Comparison of ENCODE assay signal across 1 cellular context in genomic region chr12:111600296-111600562, GRCh38.
TF ChIP-seq lines count a peak whose summit lies in the region.

No MANE protein-coding gene starts in this region.

TF ChIP-seq in HepG2, 621 proteins besides CTCF, POLR2A, EP300 and RAD21 (continued from another document):
- TF ChIP-seq, protein P1, sequence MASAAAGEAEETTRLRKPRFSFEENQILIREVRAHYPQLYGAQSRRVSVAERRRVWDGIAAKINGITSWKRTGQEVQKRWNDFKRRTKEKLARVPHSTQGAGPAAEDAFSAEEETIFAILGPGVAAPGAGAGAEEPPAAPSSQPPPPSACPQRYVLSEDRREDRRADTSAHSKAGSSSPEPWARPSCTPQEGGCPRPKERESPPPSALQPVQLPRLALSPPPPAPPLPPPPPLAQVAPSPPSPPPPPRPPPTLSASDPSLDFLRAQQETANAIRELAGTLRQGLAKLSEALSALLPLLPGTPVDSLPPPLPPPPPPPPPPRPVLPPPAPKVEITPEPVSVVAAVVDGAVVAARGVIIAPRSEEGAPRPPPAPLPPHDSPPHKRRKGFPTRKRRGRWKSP (CRISPR knock-in tag; IDR thresholded peaks at IDR 0.05), result peak; percentile 2; the same call in 1 of the 2 replicates
- TF ChIP-seq ZMYM2 (CRISPR knock-in tag; IDR thresholded peaks at IDR 0.05) (no peak), CEBPG (CRISPR knock-in tag; IDR thresholded peaks at IDR 0.05) (no peak), MXI1 (IDR thresholded peaks at IDR 0.05; ENCODE audit: borderline replicate concordance, low read depth, low read length) (0 out of 3 replicates have a peak, but pooled peaks have one; percentile 24), CREB1 (IDR thresholded peaks at IDR 0.05) (no peak), CREB1 (CRISPR knock-in tag; IDR thresholded peaks at IDR 0.05) (no peak), KLF11 (CRISPR knock-in tag; IDR thresholded peaks at IDR 0.05) (0 out of 2 replicates have a peak, but pooled peaks have one; percentile 25), NKX3-1 (CRISPR knock-in tag; IDR thresholded peaks at IDR 0.05) (no peak), ZBED4 (CRISPR knock-in tag; IDR thresholded peaks at IDR 0.05; ENCODE audit: borderline replicate concordance) (no peak), ZNF350 (CRISPR knock-in tag; IDR thresholded peaks at IDR 0.05; ENCODE audit: borderline replicate concordance, low read depth) (no peak), ZNF446 (CRISPR knock-in tag; IDR thresholded peaks at IDR 0.05) (no peak), SRY (CRISPR knock-in tag; IDR thresholded peaks at IDR 0.05) (no peak), RBAK (CRISPR knock-in tag; IDR thresholded peaks at IDR 0.05) (no peak), PCBP1 (IDR thresholded peaks at IDR 0.05; ENCODE audit: borderline replicate concordance, low read depth, low read length) (no peak), RXRA (CRISPR knock-in tag; IDR thresholded peaks at IDR 0.05) (no peak), REXO4 (CRISPR knock-in tag; IDR thresholded peaks at IDR 0.05; ENCODE audit: borderline replicate concordance) (no peak), ZNF674 (CRISPR knock-in tag; IDR thresholded peaks at IDR 0.05; ENCODE audit: low read depth) (no peak), ZNF784 (CRISPR knock-in tag; IDR thresholded peaks at IDR 0.05; ENCODE audit: borderline replicate concordance) (no peak), GFI1 (CRISPR knock-in tag; IDR thresholded peaks at IDR 0.05; ENCODE audit: borderline replicate concordance) (no peak), ZNF577 (CRISPR knock-in tag; IDR thresholded peaks at IDR 0.05; ENCODE audit: borderline replicate concordance, low read depth) (no peak), SOX5 (CRISPR knock-in tag; IDR thresholded peaks at IDR 0.05; ENCODE audit: borderline replicate concordance) (peak; percentile 46; the same call in 1 of the 2 replicates), NFKBIZ (CRISPR knock-in tag; IDR thresholded peaks at IDR 0.05) (no peak), KDM6A (CRISPR knock-in tag; IDR thresholded peaks at IDR 0.05; ENCODE audit: low read depth) (peak; percentile 60; the same call in 1 of the 2 replicates), ZNF549 (CRISPR knock-in tag; IDR thresholded peaks at IDR 0.05) (no peak), PITX1 (CRISPR knock-in tag; IDR thresholded peaks at IDR 0.05) (no peak), PAXIP1 (CRISPR knock-in tag; conservative IDR thresholded peaks at IDR 0.05) (peak; percentile 88), CENPX (CRISPR knock-in tag; IDR thresholded peaks at IDR 0.05) (no peak), CC2D1A (CRISPR knock-in tag; IDR thresholded peaks at IDR 0.05) (no peak), ZNF335 (CRISPR knock-in tag; IDR thresholded peaks at IDR 0.05) (no peak), REL (CRISPR knock-in tag; conservative IDR thresholded peaks at IDR 0.05) (no peak), ZNF180 (CRISPR knock-in tag; IDR thresholded peaks at IDR 0.05; ENCODE audit: borderline replicate concordance, low read depth) (no peak), FOXM1 (CRISPR knock-in tag; IDR thresholded peaks at IDR 0.05) (no peak), ZNF30 (CRISPR knock-in tag; IDR thresholded peaks at IDR 0.05) (no peak), YEATS4 (CRISPR knock-in tag; IDR thresholded peaks at IDR 0.05; ENCODE audit: borderline replicate concordance) (no peak), U2AF1 (optimal IDR thresholded peaks at IDR 0.05; ENCODE audit: low read depth, low read length) (no peak), ZNF383 (CRISPR knock-in tag; IDR thresholded peaks at IDR 0.05; ENCODE audit: borderline replicate concordance) (peak; percentile 72; the same call in 1 of the 2 replicates), HCFC1 (IDR thresholded peaks at IDR 0.05; ENCODE audit: low read depth, low read length) (no peak), NFATC3 (CRISPR knock-in tag; IDR thresholded peaks at IDR 0.05) (no peak), ATF5 (CRISPR knock-in tag; IDR thresholded peaks at IDR 0.05; ENCODE audit: low read depth) (0 out of 2 replicates have a peak, but pooled peaks have one; percentile 53)
- TF ChIP-seq, protein P2, sequence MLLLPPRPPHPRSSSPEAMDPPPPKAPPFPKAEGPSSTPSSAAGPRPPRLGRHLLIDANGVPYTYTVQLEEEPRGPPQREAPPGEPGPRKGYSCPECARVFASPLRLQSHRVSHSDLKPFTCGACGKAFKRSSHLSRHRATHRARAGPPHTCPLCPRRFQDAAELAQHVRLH (CRISPR knock-in tag; IDR thresholded peaks at IDR 0.05; ENCODE audit: borderline replicate concordance, low read depth), result no peak
- TF ChIP-seq, protein P3, sequence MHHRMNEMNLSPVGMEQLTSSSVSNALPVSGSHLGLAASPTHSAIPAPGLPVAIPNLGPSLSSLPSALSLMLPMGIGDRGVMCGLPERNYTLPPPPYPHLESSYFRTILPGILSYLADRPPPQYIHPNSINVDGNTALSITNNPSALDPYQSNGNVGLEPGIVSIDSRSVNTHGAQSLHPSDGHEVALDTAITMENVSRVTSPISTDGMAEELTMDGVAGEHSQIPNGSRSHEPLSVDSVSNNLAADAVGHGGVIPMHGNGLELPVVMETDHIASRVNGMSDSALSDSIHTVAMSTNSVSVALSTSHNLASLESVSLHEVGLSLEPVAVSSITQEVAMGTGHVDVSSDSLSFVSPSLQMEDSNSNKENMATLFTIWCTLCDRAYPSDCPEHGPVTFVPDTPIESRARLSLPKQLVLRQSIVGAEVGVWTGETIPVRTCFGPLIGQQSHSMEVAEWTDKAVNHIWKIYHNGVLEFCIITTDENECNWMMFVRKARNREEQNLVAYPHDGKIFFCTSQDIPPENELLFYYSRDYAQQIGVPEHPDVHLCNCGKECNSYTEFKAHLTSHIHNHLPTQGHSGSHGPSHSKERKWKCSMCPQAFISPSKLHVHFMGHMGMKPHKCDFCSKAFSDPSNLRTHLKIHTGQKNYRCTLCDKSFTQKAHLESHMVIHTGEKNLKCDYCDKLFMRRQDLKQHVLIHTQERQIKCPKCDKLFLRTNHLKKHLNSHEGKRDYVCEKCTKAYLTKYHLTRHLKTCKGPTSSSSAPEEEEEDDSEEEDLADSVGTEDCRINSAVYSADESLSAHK (CRISPR knock-in tag; IDR thresholded peaks at IDR 0.05; ENCODE audit: borderline replicate concordance), result no peak
- TF ChIP-seq, protein P4, sequence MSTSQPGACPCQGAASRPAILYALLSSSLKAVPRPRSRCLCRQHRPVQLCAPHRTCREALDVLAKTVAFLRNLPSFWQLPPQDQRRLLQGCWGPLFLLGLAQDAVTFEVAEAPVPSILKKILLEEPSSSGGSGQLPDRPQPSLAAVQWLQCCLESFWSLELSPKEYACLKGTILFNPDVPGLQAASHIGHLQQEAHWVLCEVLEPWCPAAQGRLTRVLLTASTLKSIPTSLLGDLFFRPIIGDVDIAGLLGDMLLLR (CRISPR knock-in tag; IDR thresholded peaks at IDR 0.05), result no peak
- TF ChIP-seq, protein P5, sequence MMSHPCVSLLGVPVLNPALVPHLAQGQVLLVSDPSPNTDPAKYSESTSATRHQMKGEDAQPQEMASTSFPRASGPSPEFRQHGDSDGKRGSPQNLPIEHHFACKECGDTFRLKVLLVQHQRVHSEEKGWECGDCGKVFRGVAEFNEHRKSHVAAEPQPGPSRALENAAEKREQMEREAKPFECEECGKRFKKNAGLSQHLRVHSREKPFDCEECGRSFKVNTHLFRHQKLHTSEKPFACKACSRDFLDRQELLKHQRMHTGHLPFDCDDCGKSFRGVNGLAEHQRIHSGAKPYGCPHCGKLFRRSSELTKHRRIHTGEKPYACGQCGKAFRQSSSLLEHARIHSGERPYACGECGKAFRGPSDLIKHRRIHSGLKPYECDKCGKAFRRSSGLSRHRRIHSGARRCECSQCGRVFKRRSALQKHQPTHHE (CRISPR knock-in tag; IDR thresholded peaks at IDR 0.05; ENCODE audit: borderline replicate concordance), result no peak
